In genomic region chr9:5509573-5509972, GRCh38 we compare ENCODE assay signal across 9 cellular contexts. TPM values are rescaled to one million over a fixed set of nuclear protein-coding genes. Genes with fewer than 3 reads are reported as not detected.
DNase-seq lines count a peak whose midpoint lies in the region; ATAC-seq and TF ChIP-seq lines count a peak whose summit lies in the region.
"Had no signal": no experiment of that assay in that cellular context is flagged by ENCODE, and none has a peak within 500 bp of the region (broad histone marks: within the 10 kb centered on the region; RNA-seq: fewer than 3 reads in every experiment).

No MANE protein-coding gene starts in this region.

- peak; percentile 21 for ATAC-seq in body of pancreas
- peak; percentile 16 to 66 (median 45) for ATAC-seq in right lobe of liver
- ATAC-seq in HG03045 (IDR thresholded peaks at IDR 0.05; ENCODE audit: unreplicated experiment), result no peak
- no peak for ATAC-seq in HG03139 (IDR thresholded peaks at IDR 0.05; ENCODE audit: unreplicated experiment)

- H3K27ac ChIP-seq in body of pancreas (no peak overlapping the region), right lobe of liver (peak overlapping the region in 1 of 3 donors; percentile 7)

- in situ Hi-C loops in ACHN (cut with HindIII; ENCODE audit: low pct_ligation_motif_present, low pct_unique_long_range_greater_than_20kb, low sequenced_read_pairs), result no loop called here

- DNase-seq in ACHN (peak; percentile 91), HT1080 (ENCODE audit: low read depth) (peak; percentile 99), body of pancreas (no peak), right lobe of liver (no peak), RPMI8226 (no peak), NCI-H2196 treated with DMSO at 0.1 percent for 48 hours (lab: John Stamatoyannopoulos, UW; ENCODE audit: unreplicated experiment) (no peak)
- DNase-seq: caudate nucleus had no signal

- TF ChIP-seq POLR2A in body of pancreas (IDR thresholded peaks at IDR 0.05) (no peak), right lobe of liver (IDR thresholded peaks at IDR 0.05) (no peak)

- H3K4me3 ChIP-seq in body of pancreas (no peak overlapping the region), right lobe of liver (no peak overlapping the region)

- no peaks in the 10 kb centered on the region for H3K27me3 ChIP-seq in body of pancreas
- H3K27me3 ChIP-seq in right lobe of liver, result no peaks in the 10 kb centered on the region

- intact Hi-C loops in body of pancreas (cut with DNase I) (no loop called here), right lobe of liver (cut with DNase I) (no loop called here)

- 57 to 66% methylated on average over 2 of the region's 2 CpGs for WGBS in body of pancreas, 2 donors
- WGBS in right lobe of liver (ENCODE audit: insufficient coverage, low coverage, low lambda C conversion rate, missing lambda C conversion rate), result 54% methylated on average over 2 of the region's 2 CpGs

- no peaks in the 10 kb centered on the region for H3K4me1 ChIP-seq in body of pancreas
- no peaks in the 10 kb centered on the region for H3K4me1 ChIP-seq in right lobe of liver

- H3K36me3 ChIP-seq in body of pancreas (replicated peaks in 1 of 2; ENCODE audit: insufficient read depth in 1 of 2, low read depth in 2 of 2) (no peaks in the 10 kb centered on the region), right lobe of liver (no peaks in the 10 kb centered on the region)

- H3K9me3 ChIP-seq in body of pancreas (no peaks in the 10 kb centered on the region), right lobe of liver (no peaks in the 10 kb centered on the region)

- TF ChIP-seq CTCF in body of pancreas (IDR thresholded peaks at IDR 0.05), result no peak
- no peak for TF ChIP-seq CTCF in right lobe of liver (IDR thresholded peaks at IDR 0.05)

RNA-seq across cellular contexts. Expression of gene PDCD1LG2, which starts 0.8 kb away (rescaled TPM):
- total RNA-seq in HT1080 (2014; rRNA removed; shearing (Covaris generic)), result 4.0 and 4.5 TPM in 2 replicates
- polyA plus RNA-seq in HT1080 (2015; cell fraction: cytosol; rRNA removed), result 2.6 and 4.3 TPM in 2 replicates
- polyA plus RNA-seq in HT1080 (2015; cell fraction: nucleus; rRNA removed), result 6.1 and 6.6 TPM in 2 replicates
- 1 to 10 TPM in 1 of 2 donors, under 1 TPM in 1; 0.99 to 1.3 TPM for total RNA-seq in body of pancreas
- 1 to 10 TPM in 4 of 6 experiments, under 1 TPM in 2; 0.49 to 2.4 (median 1.1) TPM for total RNA-seq in right lobe of liver

RNA-seq across cellular contexts. Expression of gene CD274, which starts 59.2 kb away (rescaled TPM):
- total RNA-seq in HT1080 (2014; rRNA removed; shearing (Covaris generic)), result 14.3 and 30.5 TPM in 2 replicates
- 24.7 and 30.3 TPM in 2 replicates for polyA plus RNA-seq in HT1080 (2015; cell fraction: cytosol; rRNA removed)
- polyA plus RNA-seq in HT1080 (2015; cell fraction: nucleus; rRNA removed), result 86.8 and 91.0 TPM in 2 replicates
- total RNA-seq in body of pancreas (1 to 10 TPM; 1.6 to 3.6 TPM), right lobe of liver (1 to 10 TPM in 4 of 6 experiments, under 1 TPM in 2; 0.87 to 3.7 (median 1.5) TPM)

Comparison
In these comparisons a context has a peak if more than half of its experiments do, and no peak if none do; other contexts are left out.
1. DNase-seq: peak in ACHN (single experiment) and HT1080 (single experiment); none in body of pancreas (0 of 4), right lobe of liver (0 of 3), RPMI8226 (single experiment) and NCI-H2196 treated with DMSO at 0.1 percent for 48 hours (single experiment).
2. ATAC-seq: peak in body of pancreas (single experiment) and right lobe of liver (4 of 4); none in HG03045 (single experiment) and HG03139 (single experiment).